ENCODE assay signal across 14 cellular contexts in the genomic region with DNA sequence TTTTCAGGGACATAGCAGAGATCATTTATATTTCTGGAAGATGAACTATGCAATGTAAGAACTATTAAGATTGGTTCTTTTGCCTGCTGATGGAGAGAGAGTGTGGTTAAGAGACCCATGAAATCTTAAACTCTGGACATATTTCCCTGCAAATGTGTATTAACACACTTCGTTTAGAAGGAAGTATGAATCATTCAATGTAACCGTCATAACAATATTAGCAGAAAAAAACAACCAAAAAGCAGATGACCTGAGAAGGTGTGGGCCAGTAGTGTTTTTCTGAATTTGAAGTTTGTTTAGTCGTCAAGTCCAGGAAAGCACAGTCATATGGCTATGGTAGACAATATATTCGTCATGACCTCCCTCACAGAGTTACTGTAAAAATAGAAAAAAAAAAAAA. TPM values are rescaled to one million over a fixed set of nuclear protein-coding genes. Genes with fewer than 3 reads are reported as not detected.
DNase-seq lines count a peak whose midpoint lies in the region; ATAC-seq and TF ChIP-seq lines count a peak whose summit lies in the region.
"Had no signal": no experiment of that assay in that cellular context is flagged by ENCODE, and none has a peak within 500 bp of the region (broad histone marks: within the 10 kb centered on the region; RNA-seq: fewer than 3 reads in every experiment).

No MANE protein-coding gene starts in this region.

- peak overlapping the region; percentile 53 for H2AFZ ChIP-seq in PC-3 (ENCODE audit: low read length)
- H2AFZ ChIP-seq in mesenchymal stem cell (ENCODE audit: low read depth, low read length) = no peak overlapping the region

- H3K14ac ChIP-seq in mesenchymal stem cell (ENCODE audit: low read length in 2 of 2) = no peak overlapping the region

- intact Hi-C loops in PC-3 (cut with micrococcal nuclease) = loop anchor here (1.0 kb wide), 1 partner anchor 185 kb away; a partner anchor contains a TSS

- in situ Hi-C loops in Caki2 (cut with HindIII; ENCODE audit: low pct_unique_long_range_greater_than_20kb, low sequenced_read_pairs) = no loop called here

- no peak overlapping the region for H4K91ac ChIP-seq in mesenchymal stem cell (ENCODE audit: low read length)

- no peaks in the 10 kb centered on the region for H4K20me1 ChIP-seq in PC-3 (ENCODE audit: low read length)

- peak; percentile 67 for ATAC-seq in PC-3
- no peak for ATAC-seq in GM21528 (IDR thresholded peaks at IDR 0.05; ENCODE audit: low FRiP score, unreplicated experiment)

- no peak overlapping the region for H2BK5ac ChIP-seq in mesenchymal stem cell (ENCODE audit: low read depth, low read length, poor library complexity, severe bottlenecking)

- no peaks in the 10 kb centered on the region for H3K9me3 Mint-ChIP-seq in glutamatergic neuron (ENCODE audit: unreplicated experiment)
- H3K9me3 Mint-ChIP-seq: activated CD4-positive, alpha-beta T cell treated with anti-CD3 and anti-CD28 coated beads, Interleukin-2, amount 10 ng/mL, durations not matched to agents 24 days and 14 days; activated T-helper 1 cell treated with anti-CD3 and anti-CD28 coated beads, Interleukin-12 subunit alpha, Interleukin-12 subunit beta, Interleukin-2, Interleukin-4 antibody, amounts not matched to agents 30 ng/mL and 10 ng/mL and 1 ng/mL, durations not matched to agents 14 hours and 24 hours and 36 hours; endodermal cell had no signal

- no peak overlapping the region for H4K8ac ChIP-seq in mesenchymal stem cell (ENCODE audit: low read length)

- POLR2A ChIA-PET in PC-3 (lab: Charles Lee; ENCODE audit: unreplicated experiment) = interaction anchor here (0.6 to 1.0 kb wide), 2 partner anchors 23 to 168 kb away, joined by 4 to 5 read pairs; no protein-coding TSS in a partner anchor

- no peak overlapping the region for H3K23ac ChIP-seq in mesenchymal stem cell (ENCODE audit: low read length in 2 of 2)

- no CpG with 5 or more reads among the region's 4 CpGs for WGBS in mesenchymal stem cell

- H3K79me1 ChIP-seq in mesenchymal stem cell (replicated peaks; ENCODE audit: low read length, poor library complexity, severe bottlenecking) = no peaks in the 10 kb centered on the region

- peak overlapping the region; percentile 95 for H3K27ac ChIP-seq in PC-3 (ENCODE audit: low read length)
- peak overlapping the region; percentile 61 for H3K27ac ChIP-seq in mesenchymal stem cell (ENCODE audit: low read length, poor library complexity, severe bottlenecking)

- H3K4ac ChIP-seq in mesenchymal stem cell (ENCODE audit: low read depth in 1 of 2, low read length in 2 of 2) = no peak overlapping the region

- no peaks in the 10 kb centered on the region for H3K36me3 Mint-ChIP-seq in glutamatergic neuron (ENCODE audit: unreplicated experiment)

- H2AK5ac ChIP-seq in mesenchymal stem cell (ENCODE audit: low read length, severe bottlenecking) = no peak overlapping the region

- H3K4me3 ChIP-seq in PC-3 (ENCODE audit: low read length) (peak overlapping the region; percentile 45), mesenchymal stem cell (ENCODE audit: insufficient read depth in 1 of 2, low read depth in 1 of 2, low read length in 2 of 2) (no peak overlapping the region)

- CTCF ChIA-PET in PC-3 (lab: Charles Lee) = interaction anchor here (0.6 to 0.9 kb wide), 2 partner anchors 23 to 50 kb away, joined by 4 to 5 read pairs; no protein-coding TSS in a partner anchor

- H3K9me2 ChIP-seq in PC-3 (replicated peaks; ENCODE audit: low read length) = no peaks in the 10 kb centered on the region

- H3K4me2 ChIP-seq in PC-3 (ENCODE audit: low read length) = peak overlapping the region; percentile 66
- no peak overlapping the region for H3K4me2 ChIP-seq in mesenchymal stem cell (ENCODE audit: low read length, poor library complexity, severe bottlenecking)

- H2BK12ac ChIP-seq in mesenchymal stem cell (ENCODE audit: low read length in 2 of 2) = no peak overlapping the region

- H3K4me1 Mint-ChIP-seq in glutamatergic neuron (ENCODE audit: low read depth, unreplicated experiment) = peaks cover 11% of the 10 kb centered on the region
- H3K4me1 Mint-ChIP-seq: activated CD4-positive, alpha-beta T cell treated with anti-CD3 and anti-CD28 coated beads, Interleukin-2, amount 10 ng/mL, durations not matched to agents 24 days and 14 days had no signal

- no peak overlapping the region for H2BK15ac ChIP-seq in mesenchymal stem cell (ENCODE audit: low read depth, poor library complexity, severe bottlenecking)

- TSS peak; percentile 88 for BruUV-seq in PC-3 (replicated peaks; lab: Mats Ljungman, UMichigan)

- no peaks in the 10 kb centered on the region for H3K79me2 ChIP-seq in PC-3 (ENCODE audit: low read length)

- no peaks in the 10 kb centered on the region for H3K9me3 ChIP-seq in PC-3 (ENCODE audit: low read length)
- no peaks in the 10 kb centered on the region for H3K9me3 ChIP-seq in mesenchymal stem cell (ENCODE audit: control insufficient read depth, low read length)

- peak overlapping the region; percentile 63 for H3K9ac ChIP-seq in PC-3 (ENCODE audit: low read length)
- H3K9ac ChIP-seq in mesenchymal stem cell (ENCODE audit: low read length) = peak overlapping the region; percentile 52

- H3K36me3 ChIP-seq in PC-3 (ENCODE audit: low read depth, low read length) (no peaks in the 10 kb centered on the region), mesenchymal stem cell (ENCODE audit: control insufficient read depth in 1 of 2, insufficient read depth in 2 of 2, low read depth in 1 of 2, low read length in 2 of 2) (no peaks in the 10 kb centered on the region)

- peaks cover 4% of the 10 kb centered on the region for H3F3A ChIP-seq in PC-3 (ENCODE audit: low read length, unreplicated experiment)

- TF ChIP-seq CTCF in PC-3 (conservative IDR thresholded peaks at IDR 0.05; ENCODE audit: low read depth, low read length) (no peak), glutamatergic neuron (IDR thresholded peaks at IDR 0.05; ENCODE audit: partially characterized antibody, unreplicated experiment) (no peak)

- no peak overlapping the region for H3K18ac ChIP-seq in mesenchymal stem cell (ENCODE audit: low read depth in 1 of 2, low read length in 2 of 2)

- H3K27me3 Mint-ChIP-seq in glutamatergic neuron (ENCODE audit: unreplicated experiment) = no peaks in the 10 kb centered on the region
- H3K27me3 Mint-ChIP-seq: activated CD4-positive, alpha-beta T cell treated with anti-CD3 and anti-CD28 coated beads, Interleukin-2, amount 10 ng/mL, durations not matched to agents 24 days and 14 days had no signal

- no peak overlapping the region for H2BK120ac ChIP-seq in mesenchymal stem cell (ENCODE audit: low read depth, low read length)

- H3K27me3 ChIP-seq in PC-3 (ENCODE audit: low read length) (no peaks in the 10 kb centered on the region), mesenchymal stem cell (ENCODE audit: control insufficient read depth in 1 of 2, insufficient read depth in 1 of 2, low read length in 2 of 2) (no peaks in the 10 kb centered on the region)

- no peak overlapping the region for H3K27ac Mint-ChIP-seq in glutamatergic neuron (ENCODE audit: unreplicated experiment)
- H3K27ac Mint-ChIP-seq: activated CD4-positive, alpha-beta T cell treated with anti-CD3 and anti-CD28 coated beads, Interleukin-2, amount 10 ng/mL, durations not matched to agents 24 days and 14 days; activated T-helper 1 cell treated with anti-CD3 and anti-CD28 coated beads, Interleukin-12 subunit alpha, Interleukin-12 subunit beta, Interleukin-2, Interleukin-4 antibody, amounts not matched to agents 30 ng/mL and 10 ng/mL and 1 ng/mL, durations not matched to agents 14 hours and 24 hours and 36 hours; endodermal cell had no signal

- DNase-seq in Caki2 (ENCODE audit: low read depth) = peak; percentile 26
- DNase-seq in PC-3 = peak; percentile 53
- DNase-seq in dermis blood vessel endothelial cell = peak; percentile 70
- peak; percentile 34 for DNase-seq in mesenchymal stem cell
- DNase-seq in H4 (ENCODE audit: low spot score) = no peak
- DNase-seq in SK-N-DZ (ENCODE audit: low spot score) = no peak
- DNase-seq in glutamatergic neuron = no peak
- DNase-seq: activated CD4-positive, alpha-beta T cell treated with anti-CD3 and anti-CD28 coated beads, Interleukin-2, amount 10 ng/mL, durations not matched to agents 24 days and 14 days; DMS53; endodermal cell; posterior cingulate gyrus; T-helper 1 cell had no signal

- H3K4me1 ChIP-seq in PC-3 (ENCODE audit: insufficient read depth, low read length) (peaks cover 20% of the 10 kb centered on the region), mesenchymal stem cell (ENCODE audit: control insufficient read depth, insufficient read depth, low read depth, low read length) (no peaks in the 10 kb centered on the region)

- no peak overlapping the region for H3K4me3 Mint-ChIP-seq in glutamatergic neuron (ENCODE audit: unreplicated experiment)
- H3K4me3 Mint-ChIP-seq: activated CD4-positive, alpha-beta T cell treated with anti-CD3 and anti-CD28 coated beads, Interleukin-2, amount 10 ng/mL, durations not matched to agents 24 days and 14 days; activated T-helper 1 cell treated with anti-CD3 and anti-CD28 coated beads, Interleukin-12 subunit alpha, Interleukin-12 subunit beta, Interleukin-2, Interleukin-4 antibody, amounts not matched to agents 30 ng/mL and 10 ng/mL and 1 ng/mL, durations not matched to agents 14 hours and 24 hours and 36 hours; endodermal cell had no signal

RNA-seq across cellular contexts. Expression of a gene that starts 2.5 kb away (rescaled TPM):
- not detected in 2 replicates for total RNA-seq in Caki2 (2014; rRNA removed; shearing (Covaris generic); ENCODE audit: low replicate concordance)
- total RNA-seq in PC-3 (2014; rRNA removed) = not detected in 2 replicates
- total RNA-seq in dermis blood vessel endothelial cell = 0.09 TPM in 1 of 2 replicates, not detected in the other
- not detected for polyA plus RNA-seq in mesenchymal stem cell (2013, experiment 1 of 2)
- not detected for polyA plus RNA-seq in mesenchymal stem cell (2013, experiment 2 of 2)
- 0.04 TPM in 1 of 2 replicates, not detected in the other for total RNA-seq in H4 (2014; rRNA removed; shearing (Covaris generic))
- polyA plus RNA-seq in SK-N-DZ (2014; cell fraction: cytosol; rRNA removed) = not detected in 2 replicates
- not detected in 2 replicates for polyA plus RNA-seq in SK-N-DZ (2014; cell fraction: nucleus; rRNA removed)
- total RNA-seq in glutamatergic neuron (ENCODE audit: unreplicated experiment) = not detected
- total RNA-seq: activated CD4-positive, alpha-beta T cell treated with anti-CD3 and anti-CD28 coated beads, Interleukin-2, amount 10 ng/mL, durations not matched to agents 24 days and 14 days; activated T-helper 1 cell treated with anti-CD3 and anti-CD28 coated beads, Interleukin-12 subunit alpha, Interleukin-12 subunit beta, Interleukin-2, Interleukin-4 antibody, amounts not matched to agents 30 ng/mL and 10 ng/mL and 1 ng/mL, durations not matched to agents 14 hours and 24 hours and 36 hours; endodermal cell had no signal

Comparison
In these comparisons a context has a peak if more than half of its experiments do, and no peak if none do; other contexts are left out.
1. DNase-seq: peak in Caki2 (single experiment), PC-3 (single experiment), dermis blood vessel endothelial cell (single experiment) and mesenchymal stem cell (single experiment); none in H4 (single experiment), SK-N-DZ (single experiment) and glutamatergic neuron (single experiment).